10 cellular contexts compared by ENCODE assay signal in the genomic region with DNA sequence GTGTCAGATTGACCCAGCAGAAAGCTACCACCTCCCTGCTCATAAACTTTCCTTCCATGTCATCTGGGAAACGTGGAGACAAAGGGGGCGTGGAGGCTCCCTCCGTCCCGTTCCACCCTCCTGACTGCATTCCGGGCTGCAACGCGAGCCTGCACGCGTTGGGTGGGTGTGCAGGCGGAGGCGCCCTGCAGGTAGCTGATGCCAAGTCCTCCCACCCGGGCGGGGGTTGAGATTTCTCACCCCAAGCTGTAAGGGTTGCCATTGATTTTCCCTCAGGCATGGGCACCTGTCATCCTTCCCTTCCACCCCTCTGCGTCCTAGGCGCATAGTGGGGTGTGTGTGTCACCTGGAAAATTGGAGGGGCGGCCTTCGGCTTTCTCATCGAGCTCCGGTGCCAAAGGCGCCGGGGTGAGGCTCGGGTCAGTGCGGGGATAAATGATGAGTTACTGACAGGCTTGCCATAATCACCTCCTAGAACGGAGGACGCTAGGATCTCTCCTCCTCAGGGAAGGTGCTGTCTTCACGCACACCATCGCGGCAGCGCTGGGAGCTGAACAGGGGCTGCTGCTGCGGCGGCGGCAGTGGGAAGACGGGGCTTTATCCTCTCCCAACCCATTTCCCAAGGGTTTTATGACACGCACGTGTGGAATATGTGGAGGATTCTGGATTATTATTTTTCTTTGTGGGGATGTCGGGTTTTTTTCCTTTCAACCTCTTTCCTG. TPM values are rescaled to one million over a fixed set of nuclear protein-coding genes. Genes with fewer than 3 reads are reported as not detected.
A peak's percentile ranks its signal among the peaks of the same experiment; 100 is the strongest.
DNase-seq lines count a peak whose midpoint lies in the region; ATAC-seq and TF ChIP-seq lines count a peak whose summit lies in the region.
"Had no signal": no experiment of that assay in that cellular context is flagged by ENCODE, and none has a peak within 500 bp of the region (broad histone marks: within the 10 kb centered on the region; RNA-seq: fewer than 3 reads in every experiment).

No MANE protein-coding gene starts in this region.

- no peaks in the 10 kb centered on the region for H3K9me3 ChIP-seq in iPS-18a (ENCODE audit: control insufficient read depth, low read depth, low read length)
- no peaks in the 10 kb centered on the region for H3K9me3 ChIP-seq in sigmoid colon

- TF ChIP-seq EP300 in sigmoid colon (IDR thresholded peaks at IDR 0.05) = no peak

- TF ChIP-seq POLR2A in sigmoid colon (IDR thresholded peaks at IDR 0.05) = no peak

- DNase-seq in NCI-H1417 (lab: John Stamatoyannopoulos, UW) (peak in 2 of 3 experiments; percentile 58 to 63), NCI-H1417 treated with DMSO at 0.1 percent for 48 hours (lab: John Stamatoyannopoulos, UW) (no peak), astrocyte of the spinal cord (ENCODE audit: low read depth, low spot score) (no peak), sigmoid colon (no peak), AG20443 (ENCODE audit: low spot score) (no peak)
- no peak for DNase-seq in activated CD4-positive, CD25-positive, alpha-beta regulatory T cell (lab: John Stamatoyannopoulos, UW)
- DNase-seq: activated CD4-positive, alpha-beta T cell treated with anti-CD3 and anti-CD28 coated beads, Interleukin-2, amount 10 ng/mL, durations not matched to agents 7 days and 5 days had no signal

- TF ChIP-seq CTCF in astrocyte of the spinal cord (IDR thresholded peaks at IDR 0.05; ENCODE audit: low read depth, low read length) (no peak), sigmoid colon (IDR thresholded peaks at IDR 0.05) (no peak)

- H3K27ac ChIP-seq in iPS-18a (ENCODE audit: low read length) = no peak overlapping the region
- H3K27ac ChIP-seq in sigmoid colon = no peak overlapping the region

- H3K4me1 ChIP-seq in iPS-18a (ENCODE audit: control insufficient read depth, low read depth, low read length) (peaks cover 16% of the 10 kb centered on the region), sigmoid colon (peaks cover 0 to 16% (median 4%) of the 10 kb centered on the region in 4 donors)

- no peak overlapping the region for H3K9ac ChIP-seq in iPS-18a (ENCODE audit: low read length)

- H3K4me3 ChIP-seq in astrocyte of the spinal cord (ENCODE audit: low read depth, low read length) = peak overlapping the region; percentile 46
- peak overlapping the region; percentile 79 for H3K4me3 ChIP-seq in iPS-18a (ENCODE audit: low read length)
- peak overlapping the region; percentile 13 to 51 (median 42) for H3K4me3 ChIP-seq in sigmoid colon

- intact Hi-C loops in sigmoid colon (cut with DNase I) = no loop called here

- H3K27me3 ChIP-seq in iPS-18a (ENCODE audit: control insufficient read depth, insufficient read depth, low read length) = peaks cover 53% of the 10 kb centered on the region
- peaks cover 13 to 25% (median 16%) of the 10 kb centered on the region in 3 donors for H3K27me3 ChIP-seq in sigmoid colon

- in situ Hi-C loops in astrocyte of the spinal cord (cut with HindIII; ENCODE audit: low sequenced_read_pairs) = no loop called here

- ATAC-seq in GM19324 (IDR thresholded peaks at IDR 0.05; ENCODE audit: low FRiP score, unreplicated experiment) = no peak

- no peaks in the 10 kb centered on the region for H3K36me3 ChIP-seq in iPS-18a (ENCODE audit: control insufficient read depth, low read depth, low read length)
- no peaks in the 10 kb centered on the region for H3K36me3 ChIP-seq in sigmoid colon

- 3 to 5% methylated on average over 36 of the region's 36 CpGs for WGBS in sigmoid colon, 2 donors

RNA-seq across cellular contexts. Expression of gene PLPPR1, which starts 0.9 kb away (rescaled TPM):
- under 1 TPM in 2 of 4 donors, not detected in 2; 0.16 to 0.81 TPM for total RNA-seq in sigmoid colon
- polyA plus RNA-seq in sigmoid colon = under 1 TPM in 2 of 3 donors, not detected in 1; 0.07 to 0.60 TPM
- total RNA-seq: activated CD4-positive, alpha-beta T cell treated with anti-CD3 and anti-CD28 coated beads, Interleukin-2, amount 10 ng/mL, durations not matched to agents 7 days and 5 days; M059J had no signal

Comparison
In these comparisons a context has a peak if more than half of its experiments do, and no peak if none do; other contexts are left out.
1. DNase-seq: peak in NCI-H1417 (2 of 3); none in NCI-H1417 treated with DMSO at 0.1 percent for 48 hours (single experiment), astrocyte of the spinal cord (single experiment), sigmoid colon (single experiment), AG20443 (single experiment) and activated CD4-positive, CD25-positive, alpha-beta regulatory T cell (0 of 4).
2. Peak in every context shown above with its lines, with median percentiles within 50 percentile points of each other: H3K4me3 ChIP-seq.